ENCODE assay signal across 15 cellular contexts in genomic region chr12:99600388-99600787, GRCh38. TPM values are rescaled to one million over a fixed set of nuclear protein-coding genes. Genes with fewer than 3 reads are reported as not detected.
DNase-seq lines count a peak whose midpoint lies in the region; ATAC-seq and TF ChIP-seq lines count a peak whose summit lies in the region.
"Had no signal": no experiment of that assay in that cellular context is flagged by ENCODE, and none has a peak within 500 bp of the region (broad histone marks: within the 10 kb centered on the region; RNA-seq: fewer than 3 reads in every experiment).

No MANE protein-coding gene starts in this region.

- ATAC-seq in GM18517 (IDR thresholded peaks at IDR 0.05; ENCODE audit: unreplicated experiment): peak; percentile 76
- ATAC-seq in GM21529 (IDR thresholded peaks at IDR 0.05; ENCODE audit: unreplicated experiment): peak; percentile 90
- ATAC-seq in HG03432 (IDR thresholded peaks at IDR 0.05; ENCODE audit: unreplicated experiment): peak; percentile 88
- ATAC-seq in activated naive CD8-positive, alpha-beta T cell treated with anti-CD3 and anti-CD28 coated beads, Interleukin-2, amount 50 U/mL, for 24 hours: no peak
- ATAC-seq: sciatic nerve had no signal

- peak; percentile 16 for DNase-seq in SK-N-DZ (ENCODE audit: low spot score)
- no peak for DNase-seq in H9
- no peak for DNase-seq in substantia nigra (lab: John Stamatoyannopoulos, UW)
- no peak for DNase-seq in NCI-H774 (lab: John Stamatoyannopoulos, UW)
- no peak for DNase-seq in activated naive CD8-positive, alpha-beta T cell treated with anti-CD3 and anti-CD28 coated beads, Interleukin-2, amount 50 U/mL, for 24 hours
- DNase-seq: activated CD8-positive, alpha-beta memory T cell treated with anti-CD3 and anti-CD28 coated beads, Interleukin-2, amount 50 U/mL, for 48 hours; HCEC 1CT; mesenchymal stem cell; MV-4-11 had no signal

- H2AK5ac ChIP-seq in H9 (ENCODE audit: insufficient read length, low read length): no peak overlapping the region

- H3K23ac ChIP-seq in H9 (ENCODE audit: insufficient read length, low read depth, low read length): no peak overlapping the region

- no peaks in the 10 kb centered on the region for H3K4me1 ChIP-seq in H9 (ENCODE audit: insufficient read depth, low read length)

- H3K9me3 ChIP-seq in H9 (ENCODE audit: control insufficient read depth, low read depth, low read length): no peaks in the 10 kb centered on the region

- H3K4ac ChIP-seq in H9 (ENCODE audit: low read depth, low read length): no peak overlapping the region

- no peak overlapping the region for H4K91ac ChIP-seq in H9 (ENCODE audit: insufficient read length, low read depth, low read length)

- no peak overlapping the region for H2BK5ac ChIP-seq in H9 (ENCODE audit: insufficient read length, low read length)

- no peak overlapping the region for H4K5ac ChIP-seq in H9 (ENCODE audit: insufficient read length, low read depth, low read length)

- no peaks in the 10 kb centered on the region for H3K27me3 Mint-ChIP-seq in H9 (ENCODE audit: low read depth)
- H3K27me3 Mint-ChIP-seq in activated naive CD8-positive, alpha-beta T cell treated with anti-CD3 and anti-CD28 coated beads, Interleukin-2, amount 50 U/mL, for 24 hours: no peaks in the 10 kb centered on the region

- 0 out of 4 replicates have a peak, but pooled peaks cover 0 to 3% of the 10 kb centered on the region in 2 experiments for H3K4me1 Mint-ChIP-seq in H9
- no peaks in the 10 kb centered on the region for H3K4me1 Mint-ChIP-seq in activated naive CD8-positive, alpha-beta T cell treated with anti-CD3 and anti-CD28 coated beads, Interleukin-2, amount 50 U/mL, for 24 hours

- no peaks in the 10 kb centered on the region for H3K79me1 ChIP-seq in H9 (ENCODE audit: insufficient read depth, low read depth, low read length, poor library complexity, severe bottlenecking)

- no CpG with 5 or more reads among the region's 5 CpGs for WGBS in H9 (ENCODE audit: extremely low coverage, insufficient read length, low lambda C conversion rate)

- no peak overlapping the region for H3K4me3 Mint-ChIP-seq in H9
- H3K4me3 Mint-ChIP-seq in activated naive CD8-positive, alpha-beta T cell treated with anti-CD3 and anti-CD28 coated beads, Interleukin-2, amount 50 U/mL, for 24 hours: no peak overlapping the region

- H3K27me3 ChIP-seq in H9 (ENCODE audit: insufficient read depth, low read length): no peaks in the 10 kb centered on the region
- H3K27me3 ChIP-seq: cardiac muscle cell had no signal

- no peak overlapping the region for H2AFZ ChIP-seq in H9 (ENCODE audit: low read length)

- no peak overlapping the region for H4K8ac ChIP-seq in H9 (replicated peaks; ENCODE audit: insufficient read length, low read depth, low read length)

- H2BK15ac ChIP-seq in H9 (ENCODE audit: low read depth, low read length): no peak overlapping the region

- no peaks in the 10 kb centered on the region for H3K23me2 ChIP-seq in H9 (ENCODE audit: insufficient read length, low read depth, low read length, poor library complexity, severe bottlenecking)

- no peak overlapping the region for H3T11ph ChIP-seq in H9 (ENCODE audit: low read length)

- H3K9me3 Mint-ChIP-seq in H9: no peaks in the 10 kb centered on the region
- H3K9me3 Mint-ChIP-seq in activated naive CD8-positive, alpha-beta T cell treated with anti-CD3 and anti-CD28 coated beads, Interleukin-2, amount 50 U/mL, for 24 hours: peaks cover 3% of the 10 kb centered on the region

- H3K56ac ChIP-seq in H9 (ENCODE audit: insufficient read length, low read depth, low read length): no peak overlapping the region

- no peak overlapping the region for H3K4me2 ChIP-seq in H9 (ENCODE audit: insufficient read depth, insufficient read length, low read length)

- H2BK12ac ChIP-seq in H9 (ENCODE audit: insufficient read length, low read depth, low read length): no peak overlapping the region

- no peak overlapping the region for H2BK20ac ChIP-seq in H9 (ENCODE audit: low read depth, low read length, poor library complexity, severe bottlenecking)

- H3K36me3 Mint-ChIP-seq in H9 (ENCODE audit: insufficient read depth in 1 of 3, low read depth in 3 of 3): no peaks in the 10 kb centered on the region
- no peaks in the 10 kb centered on the region for H3K36me3 Mint-ChIP-seq in activated naive CD8-positive, alpha-beta T cell treated with anti-CD3 and anti-CD28 coated beads, Interleukin-2, amount 50 U/mL, for 24 hours (ENCODE audit: low read depth)

- H3K27ac ChIP-seq in H9 (ENCODE audit: insufficient read length, low read depth, low read length) (no peak overlapping the region), substantia nigra (ENCODE audit: low read depth, low read length, poor library complexity, severe bottlenecking) (no peak overlapping the region)
- H3K27ac ChIP-seq: cardiac muscle cell had no signal

- no peak for TF ChIP-seq CTCF in H9 (conservative IDR thresholded peaks at IDR 0.05)

- no peaks in the 10 kb centered on the region for H4K20me1 ChIP-seq in H9 (ENCODE audit: control insufficient read depth, insufficient read depth, insufficient read length)

- H3K18ac ChIP-seq in H9 (ENCODE audit: insufficient read length, low read depth, low read length): no peak overlapping the region

- H3K14ac ChIP-seq in H9 (ENCODE audit: insufficient read depth, low read length): no peak overlapping the region

- H3K27ac Mint-ChIP-seq in H9: no peak overlapping the region
- H3K27ac Mint-ChIP-seq in activated naive CD8-positive, alpha-beta T cell treated with anti-CD3 and anti-CD28 coated beads, Interleukin-2, amount 50 U/mL, for 24 hours: no peak overlapping the region

- no peak overlapping the region for H3K9ac ChIP-seq in H9 (ENCODE audit: extremely low read depth, insufficient read length, low read length)

- no peaks in the 10 kb centered on the region for H3K79me2 ChIP-seq in H9 (ENCODE audit: insufficient read depth, low read length)

- H2BK120ac ChIP-seq in H9 (ENCODE audit: low read depth, low read length, poor library complexity, severe bottlenecking): no peak overlapping the region

RNA-seq across cellular contexts. Expression of gene GARIN6, which starts 47.2 kb away (rescaled TPM):
- not detected in 2 replicates for polyA plus RNA-seq in SK-N-DZ (2014; cell fraction: cytosol; rRNA removed)
- not detected in 2 replicates for polyA plus RNA-seq in SK-N-DZ (2014; cell fraction: nucleus; rRNA removed)
- not detected in 2 replicates for total RNA-seq in H9 (2021)
- total RNA-seq: cardiac muscle cell, fibroblast of villous mesenchyme, sciatic nerve had no signal
- polyA plus RNA-seq: cardiac muscle cell had no signal
